ENCODE assay signal across 20 cellular contexts in the genomic region with DNA sequence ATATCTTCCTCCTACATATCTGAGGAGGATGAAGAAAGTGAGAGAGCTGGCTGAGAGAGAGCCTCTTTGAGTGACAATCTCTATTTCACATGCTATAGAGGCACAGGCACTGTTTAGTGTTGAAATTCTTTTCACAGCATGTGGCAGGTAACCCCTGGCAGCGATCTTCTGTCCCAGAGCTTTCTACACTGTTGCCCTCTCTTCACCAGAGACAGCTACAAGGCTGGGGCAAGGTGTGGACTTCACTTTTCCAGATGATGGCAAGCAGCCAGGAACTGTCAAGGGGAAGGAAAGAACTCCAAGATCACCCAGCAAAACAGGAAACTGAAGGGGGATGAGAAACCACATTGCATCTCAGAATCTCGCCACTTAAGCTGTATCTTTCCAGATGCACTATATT.
"Had no signal": no experiment of that assay in that cellular context is flagged by ENCODE, and none has a peak within 500 bp of the region (broad histone marks: within the 10 kb centered on the region; RNA-seq: fewer than 3 reads in every experiment).

No MANE protein-coding gene starts in this region.

- H3K4me3 Mint-ChIP-seq: activated naive CD4-positive, alpha-beta T cell treated with anti-CD3 and anti-CD28 coated beads, Interleukin-2, amount 50 U/mL, for 24 hours; brain; naive B cell; stimulated activated effector memory CD8-positive, alpha-beta T cell treated with anti-CD3 and anti-CD28 coated beads, Interleukin-12 subunit alpha, Interleukin-12 subunit beta, amount 100 ng/mL, for 72 hours had no signal

- H3K27me3 Mint-ChIP-seq: brain had no signal

- H3K36me3 Mint-ChIP-seq: activated naive CD4-positive, alpha-beta T cell treated with anti-CD3 and anti-CD28 coated beads, Interleukin-2, amount 50 U/mL, for 24 hours; brain; naive B cell; stimulated activated effector memory CD8-positive, alpha-beta T cell treated with anti-CD3 and anti-CD28 coated beads, Interleukin-12 subunit alpha, Interleukin-12 subunit beta, amount 100 ng/mL, for 72 hours had no signal

- H3K4me1 Mint-ChIP-seq: activated naive CD4-positive, alpha-beta T cell treated with anti-CD3 and anti-CD28 coated beads, Interleukin-2, amount 50 U/mL, for 24 hours; naive B cell; stimulated activated effector memory CD8-positive, alpha-beta T cell treated with anti-CD3 and anti-CD28 coated beads, Interleukin-12 subunit alpha, Interleukin-12 subunit beta, amount 100 ng/mL, for 72 hours had no signal

- H3K9me3 Mint-ChIP-seq: activated naive CD4-positive, alpha-beta T cell treated with anti-CD3 and anti-CD28 coated beads, Interleukin-2, amount 50 U/mL, for 24 hours; brain had no signal

- H3K4me3 ChIP-seq: dorsolateral prefrontal cortex, esophagus squamous epithelium, lung, smooth muscle cell, tibial nerve, vagina had no signal

- H3K27ac Mint-ChIP-seq: activated naive CD4-positive, alpha-beta T cell treated with anti-CD3 and anti-CD28 coated beads, Interleukin-2, amount 50 U/mL, for 24 hours; brain; naive B cell; stimulated activated effector memory CD8-positive, alpha-beta T cell treated with anti-CD3 and anti-CD28 coated beads, Interleukin-12 subunit alpha, Interleukin-12 subunit beta, amount 100 ng/mL, for 72 hours had no signal

- DNase-seq: activated CD4-positive, alpha-beta T cell treated with anti-CD3 and anti-CD28 coated beads, Interleukin-2, amount 50 U/mL, for 4 hours; activated CD4-positive, CD25-positive, alpha-beta regulatory T cell treated with anti-CD3 and anti-CD28 coated beads, Interleukin-2, amount 50 U/mL, for 72 hours; activated effector memory CD4-positive, alpha-beta T cell treated with Interleukin-2 at 50 U/mL for 16 hours; activated T-cell treated with anti-CD3 and anti-CD28 coated beads, Interleukin-2, amount 50 U/mL, for 1 hour; amniotic stem cell; dorsolateral prefrontal cortex; esophagus squamous epithelium; foreskin keratinocyte; head of caudate nucleus; left colon; naive B cell; posterior cingulate gyrus; right cardiac atrium had no signal

- ATAC-seq: foreskin keratinocyte; left colon; right cardiac atrium; stimulated activated effector memory CD8-positive, alpha-beta T cell treated with anti-CD3 and anti-CD28 coated beads, Interleukin-12 subunit alpha, Interleukin-12 subunit beta, amount 100 ng/mL, for 72 hours had no signal
